ENCODE assay signal across 1 cellular context in genomic region chr6:111844921-111845320, GRCh38.
A peak's percentile ranks its signal among the peaks of the same experiment; 100 is the strongest.
TF ChIP-seq lines count a peak whose summit lies in the region.

No MANE protein-coding gene starts in this region.

TF ChIP-seq in GM12878, 131 proteins besides CTCF, POLR2A, EP300 and RAD21 (continued from another document):
- TF ChIP-seq PRDM15 (CRISPR knock-in tag; IDR thresholded peaks at IDR 0.05) (no peak), ZSCAN29 (IDR thresholded peaks at IDR 0.05) (no peak), CREM (IDR thresholded peaks at IDR 0.05; ENCODE audit: low read depth) (no peak), NFIC (IDR thresholded peaks at IDR 0.05; ENCODE audit: low read depth, low read length) (no peak; the same call in 1 of the 2 replicates), CBFB (IDR thresholded peaks at IDR 0.05; ENCODE audit: low read depth) (no peak; the same call in 1 of the 2 replicates), CBX5 (IDR thresholded peaks at IDR 0.05; ENCODE audit: low read depth) (0 out of 2 replicates have a peak, but pooled peaks have one; percentile 18), RUNX3 (IDR thresholded peaks at IDR 0.05; ENCODE audit: low read length) (0 out of 2 replicates have a peak, but pooled peaks have one; percentile 16), DPF2 (IDR thresholded peaks at IDR 0.05) (no peak), CREB1 (IDR thresholded peaks at IDR 0.05; ENCODE audit: low read depth) (no peak), BHLHE40 (IDR thresholded peaks at IDR 0.05; ENCODE audit: borderline replicate concordance in 1 of 2, low read depth in 2 of 2, low read length in 1 of 2) (peak in 1 of 2 experiments; percentile 5; a peak in 1 of 4 replicates), GABPA (IDR thresholded peaks at IDR 0.05; ENCODE audit: low read depth) (no peak), JUND (IDR thresholded peaks at IDR 0.05; ENCODE audit: low read depth, low read length) (no peak), SMAD5 (IDR thresholded peaks at IDR 0.05; ENCODE audit: low read depth) (no peak), PKNOX1 (IDR thresholded peaks at IDR 0.05) (no peak), SMARCA5 (IDR thresholded peaks at IDR 0.05) (peak; percentile 72; the same call in 1 of the 2 replicates), NRF1 (conservative IDR thresholded peaks at IDR 0.05; ENCODE audit: low read depth, low read length) (no peak), POU2F2 (IDR thresholded peaks at IDR 0.05; ENCODE audit: borderline replicate concordance, low read depth, low read length) (no peak), MYB (IDR thresholded peaks at IDR 0.05; ENCODE audit: borderline replicate concordance, low read depth, low read length) (no peak), HCFC1 (IDR thresholded peaks at IDR 0.05; ENCODE audit: low read length) (no peak), ZBTB33 (IDR thresholded peaks at IDR 0.05) (no peak), LARP7 (IDR thresholded peaks at IDR 0.05) (no peak), SUPT20H (IDR thresholded peaks at IDR 0.05; ENCODE audit: borderline replicate concordance, control insufficient read depth, low read depth, low read length) (no peak), BACH1 (IDR thresholded peaks at IDR 0.05; ENCODE audit: borderline replicate concordance) (no peak), HDAC2 (IDR thresholded peaks at IDR 0.05) (no peak), PML (IDR thresholded peaks at IDR 0.05; ENCODE audit: low read length) (0 out of 2 replicates have a peak, but pooled peaks have one; percentile 13)
- TF ChIP-seq, protein P1, sequence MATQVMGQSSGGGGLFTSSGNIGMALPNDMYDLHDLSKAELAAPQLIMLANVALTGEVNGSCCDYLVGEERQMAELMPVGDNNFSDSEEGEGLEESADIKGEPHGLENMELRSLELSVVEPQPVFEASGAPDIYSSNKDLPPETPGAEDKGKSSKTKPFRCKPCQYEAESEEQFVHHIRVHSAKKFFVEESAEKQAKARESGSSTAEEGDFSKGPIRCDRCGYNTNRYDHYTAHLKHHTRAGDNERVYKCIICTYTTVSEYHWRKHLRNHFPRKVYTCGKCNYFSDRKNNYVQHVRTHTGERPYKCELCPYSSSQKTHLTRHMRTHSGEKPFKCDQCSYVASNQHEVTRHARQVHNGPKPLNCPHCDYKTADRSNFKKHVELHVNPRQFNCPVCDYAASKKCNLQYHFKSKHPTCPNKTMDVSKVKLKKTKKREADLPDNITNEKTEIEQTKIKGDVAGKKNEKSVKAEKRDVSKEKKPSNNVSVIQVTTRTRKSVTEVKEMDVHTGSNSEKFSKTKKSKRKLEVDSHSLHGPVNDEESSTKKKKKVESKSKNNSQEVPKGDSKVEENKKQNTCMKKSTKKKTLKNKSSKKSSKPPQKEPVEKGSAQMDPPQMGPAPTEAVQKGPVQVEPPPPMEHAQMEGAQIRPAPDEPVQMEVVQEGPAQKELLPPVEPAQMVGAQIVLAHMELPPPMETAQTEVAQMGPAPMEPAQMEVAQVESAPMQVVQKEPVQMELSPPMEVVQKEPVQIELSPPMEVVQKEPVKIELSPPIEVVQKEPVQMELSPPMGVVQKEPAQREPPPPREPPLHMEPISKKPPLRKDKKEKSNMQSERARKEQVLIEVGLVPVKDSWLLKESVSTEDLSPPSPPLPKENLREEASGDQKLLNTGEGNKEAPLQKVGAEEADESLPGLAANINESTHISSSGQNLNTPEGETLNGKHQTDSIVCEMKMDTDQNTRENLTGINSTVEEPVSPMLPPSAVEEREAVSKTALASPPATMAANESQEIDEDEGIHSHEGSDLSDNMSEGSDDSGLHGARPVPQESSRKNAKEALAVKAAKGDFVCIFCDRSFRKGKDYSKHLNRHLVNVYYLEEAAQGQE (IDR thresholded peaks at IDR 0.05; ENCODE audit: low read depth, low read length): no peak
